1 cellular context compared by ENCODE assay signal in genomic region chr5:10563940-10564837, GRCh38.
A peak's percentile ranks its signal among the peaks of the same experiment; 100 is the strongest.
TF ChIP-seq lines count a peak whose summit lies in the region.

TSS of gene ANKRD33B (plus strand) at chr5:10564070. CDS start at chr5:10564468, 398 bp downstream.

TF ChIP-seq in GM12878, 131 proteins besides CTCF, POLR2A, EP300 and RAD21 (continued from another document):
- TF ChIP-seq PRDM15 (CRISPR knock-in tag; IDR thresholded peaks at IDR 0.05) (no peak), MAX (IDR thresholded peaks at IDR 0.05; ENCODE audit: low read depth, low read length) (no peak), E2F4 (IDR thresholded peaks at IDR 0.05; ENCODE audit: low read depth, low read length) (no peak), SIN3A (IDR thresholded peaks at IDR 0.05; ENCODE audit: low read depth, low read length) (0 out of 2 replicates have a peak, but pooled peaks have one; percentile 8), YY1 (IDR thresholded peaks at IDR 0.05; ENCODE audit: low read depth, low read length) (0 out of 2 replicates have a peak, but pooled peaks have one; percentile 5), GATAD2B (conservative IDR thresholded peaks at IDR 0.05; ENCODE audit: low read depth) (peak; percentile 8), SMARCA5 (IDR thresholded peaks at IDR 0.05) (peak; percentile 47), CREB1 (IDR thresholded peaks at IDR 0.05; ENCODE audit: low read depth) (0 out of 2 replicates have a peak, but pooled peaks have one; percentile 18), LARP7 (IDR thresholded peaks at IDR 0.05) (peak; percentile 70), STAT3 (IDR thresholded peaks at IDR 0.05; ENCODE audit: low read depth, low read length) (no peak)
TF ChIP-seq in GM12878: peak in this region for 29.
